8 cellular contexts compared by ENCODE assay signal in the genomic region with DNA sequence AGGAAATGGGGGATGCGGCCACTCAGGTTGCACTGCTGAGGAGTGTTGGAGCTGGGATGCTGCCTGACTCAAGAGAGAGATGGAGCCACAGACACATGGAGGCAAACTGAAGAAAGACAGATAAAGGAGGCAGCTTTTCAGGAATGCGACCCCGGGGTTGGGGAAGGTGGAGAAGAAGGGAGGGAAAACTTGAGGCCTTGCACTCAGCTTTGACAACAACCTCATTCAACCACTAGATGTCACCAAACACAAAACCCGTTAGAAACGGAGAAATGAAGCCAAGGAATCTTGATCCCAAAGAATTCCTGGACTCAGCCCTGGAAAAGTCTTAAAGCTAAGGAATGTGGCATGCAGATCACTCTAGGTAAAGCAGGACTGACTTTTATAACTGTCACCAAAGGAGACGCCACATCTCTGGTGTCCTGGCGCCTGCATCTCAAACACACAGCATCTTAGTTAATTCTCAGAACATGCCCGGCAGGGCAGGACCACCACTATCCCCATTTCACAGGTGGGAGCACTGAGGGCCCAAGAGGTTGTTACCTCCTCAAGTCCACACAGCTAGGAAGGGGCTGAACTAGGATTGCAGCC. TPM values are rescaled to one million over a fixed set of nuclear protein-coding genes. Genes with fewer than 3 reads are reported as not detected.
DNase-seq lines count a peak whose midpoint lies in the region; ATAC-seq and TF ChIP-seq lines count a peak whose summit lies in the region.

No MANE protein-coding gene starts in this region.

- H3K36me3 Mint-ChIP-seq in activated CD8-positive, alpha-beta memory T cell treated with anti-CD3 and anti-CD28 coated beads, Interleukin-2, amount 10 ng/mL, durations not matched to agents 7 days and 5 days = no peaks in the 10 kb centered on the region

- no peak overlapping the region for H3K4me3 Mint-ChIP-seq in activated CD8-positive, alpha-beta memory T cell treated with anti-CD3 and anti-CD28 coated beads, Interleukin-2, amount 10 ng/mL, durations not matched to agents 7 days and 5 days
- no peak overlapping the region for H3K4me3 Mint-ChIP-seq in stimulated activated naive CD8-positive, alpha-beta T cell treated with anti-CD3 and anti-CD28 coated beads, Interleukin-15, amount 100 ng/mL, for 72 hours

- CTCF ChIA-PET in activated CD8-positive, alpha-beta memory T cell treated with anti-CD3 and anti-CD28 coated beads, Interleukin-2, amount 10 ng/mL, durations not matched to agents 7 days and 5 days (lab: Charles Lee) = interaction anchor here (0.9 to 1.4 kb wide), 4 partner anchors 14 to 185 kb away, joined by 3 to 4 read pairs (median 4); no protein-coding TSS in a partner anchor

- H3K9me3 Mint-ChIP-seq in activated CD8-positive, alpha-beta memory T cell treated with anti-CD3 and anti-CD28 coated beads, Interleukin-2, amount 10 ng/mL, durations not matched to agents 7 days and 5 days (ENCODE audit: low read depth) = no peaks in the 10 kb centered on the region
- peaks cover 0 to 4% of the 10 kb centered on the region in 2 donors for H3K9me3 Mint-ChIP-seq in stimulated activated naive CD8-positive, alpha-beta T cell treated with anti-CD3 and anti-CD28 coated beads, Interleukin-15, amount 100 ng/mL, for 72 hours

- H3K27ac ChIP-seq in coronary artery = peak overlapping the region; percentile 78 to 80
- H3K27ac ChIP-seq in lower lobe of right lung = no peak overlapping the region

- peak; percentile 43 to 61 for DNase-seq in NCI-H524 (lab: John Stamatoyannopoulos, UW)
- DNase-seq in NCI-H524 treated with DMSO at 0.1 percent for 48 hours (lab: John Stamatoyannopoulos, UW) = no peak
- peak; percentile 5 for DNase-seq in NCI-H2227 treated with DMSO at 0.1 percent for 48 hours (lab: John Stamatoyannopoulos, UW)
- no peak for DNase-seq in coronary artery (ENCODE audit: low spot score)
- no peak for DNase-seq in lower lobe of right lung
- no peak for DNase-seq in activated CD8-positive, alpha-beta memory T cell treated with anti-CD3 and anti-CD28 coated beads, Interleukin-2, amount 10 ng/mL, durations not matched to agents 7 days and 5 days
- no peak for DNase-seq in stimulated activated naive CD8-positive, alpha-beta T cell treated with anti-CD3 and anti-CD28 coated beads, Interleukin-15, amount 100 ng/mL, for 72 hours

- H3K27me3 Mint-ChIP-seq in activated CD8-positive, alpha-beta memory T cell treated with anti-CD3 and anti-CD28 coated beads, Interleukin-2, amount 10 ng/mL, durations not matched to agents 7 days and 5 days = peaks cover 15% of the 10 kb centered on the region
- H3K27me3 Mint-ChIP-seq in stimulated activated naive CD8-positive, alpha-beta T cell treated with anti-CD3 and anti-CD28 coated beads, Interleukin-15, amount 100 ng/mL, for 72 hours = no peaks in the 10 kb centered on the region

- H3K4me3 ChIP-seq in coronary artery = no peak overlapping the region
- H3K4me3 ChIP-seq in lower lobe of right lung = no peak overlapping the region

- H3K27me3 ChIP-seq in lower lobe of right lung (ENCODE audit: low read depth) = no peaks in the 10 kb centered on the region

- intact Hi-C loops in lower lobe of right lung (cut with DNase I) = no loop called here

- H3K4me1 ChIP-seq in lower lobe of right lung = peaks cover 33% of the 10 kb centered on the region

- TF ChIP-seq CTCF in coronary artery (IDR thresholded peaks at IDR 0.05) (peak; percentile 59), lower lobe of right lung (IDR thresholded peaks at IDR 0.05) (peak; percentile 66)

- no peaks in the 10 kb centered on the region for H3K36me3 ChIP-seq in lower lobe of right lung

- no peaks in the 10 kb centered on the region for H3K4me1 Mint-ChIP-seq in activated CD8-positive, alpha-beta memory T cell treated with anti-CD3 and anti-CD28 coated beads, Interleukin-2, amount 10 ng/mL, durations not matched to agents 7 days and 5 days
- H3K4me1 Mint-ChIP-seq in stimulated activated naive CD8-positive, alpha-beta T cell treated with anti-CD3 and anti-CD28 coated beads, Interleukin-15, amount 100 ng/mL, for 72 hours = no peaks in the 10 kb centered on the region

- ATAC-seq in lower lobe of right lung = peak; percentile 32 to 43
- ATAC-seq in HG02798 (IDR thresholded peaks at IDR 0.05; ENCODE audit: poor library complexity, unreplicated experiment) = no peak
- ATAC-seq in activated CD8-positive, alpha-beta memory T cell treated with anti-CD3 and anti-CD28 coated beads, Interleukin-2, amount 10 ng/mL, durations not matched to agents 7 days and 5 days = no peak
- ATAC-seq in stimulated activated naive CD8-positive, alpha-beta T cell treated with anti-CD3 and anti-CD28 coated beads, Interleukin-15, amount 100 ng/mL, for 72 hours = no peak

- no peak overlapping the region for H3K27ac Mint-ChIP-seq in activated CD8-positive, alpha-beta memory T cell treated with anti-CD3 and anti-CD28 coated beads, Interleukin-2, amount 10 ng/mL, durations not matched to agents 7 days and 5 days
- no peak overlapping the region for H3K27ac Mint-ChIP-seq in stimulated activated naive CD8-positive, alpha-beta T cell treated with anti-CD3 and anti-CD28 coated beads, Interleukin-15, amount 100 ng/mL, for 72 hours

- H3K9me3 ChIP-seq in lower lobe of right lung = no peaks in the 10 kb centered on the region

RNA-seq across cellular contexts. Expression of gene LMCD1, which starts 59.6 kb away (rescaled TPM):
- total RNA-seq in lower lobe of right lung = 93.6 TPM
- total RNA-seq in activated CD8-positive, alpha-beta memory T cell treated with anti-CD3 and anti-CD28 coated beads, Interleukin-2, amount 10 ng/mL, durations not matched to agents 7 days and 5 days = 10 to 100 TPM in 1 of 2 experiments, 1 to 10 TPM in 1; 2.3 to 10.0 TPM

Comparison
In these comparisons a context has a peak if more than half of its experiments do, and no peak if none do; other contexts are left out.
1. DNase-seq: peak in NCI-H524 (2 of 2) and NCI-H2227 treated with DMSO at 0.1 percent for 48 hours (single experiment); none in NCI-H524 treated with DMSO at 0.1 percent for 48 hours (single experiment), coronary artery (single experiment), lower lobe of right lung (single experiment), activated CD8-positive, alpha-beta memory T cell treated with anti-CD3 and anti-CD28 coated beads, Interleukin-2, amount 10 ng/mL, durations not matched to agents 7 days and 5 days (single experiment) and stimulated activated naive CD8-positive, alpha-beta T cell treated with anti-CD3 and anti-CD28 coated beads, Interleukin-15, amount 100 ng/mL, for 72 hours (0 of 2).
2. ATAC-seq: peak in lower lobe of right lung (2 of 2); none in HG02798 (single experiment), activated CD8-positive, alpha-beta memory T cell treated with anti-CD3 and anti-CD28 coated beads, Interleukin-2, amount 10 ng/mL, durations not matched to agents 7 days and 5 days (single experiment) and stimulated activated naive CD8-positive, alpha-beta T cell treated with anti-CD3 and anti-CD28 coated beads, Interleukin-15, amount 100 ng/mL, for 72 hours (single experiment).